Comparison of ENCODE assay signal across 16 cellular contexts in genomic region chr5:40258205-40258604, GRCh38.
DNase-seq lines count a peak whose midpoint lies in the region; FAIRE-seq and TF ChIP-seq lines count a peak whose summit lies in the region.
"Had no signal": no experiment of that assay in that cellular context is flagged by ENCODE, and none has a peak within 500 bp of the region (broad histone marks: within the 10 kb centered on the region; RNA-seq: fewer than 3 reads in every experiment).

No MANE protein-coding gene starts in this region.

- dilution Hi-C loops in endothelial cell of umbilical vein (cut with MboI; ENCODE audit: extremely low pct_ligation_motif_present, low sequenced_read_pairs) = no loop called here

- H3K9ac ChIP-seq in OCI-LY3 (ENCODE audit: low read length) (peak overlapping the region; percentile 24; the same call in 1 of the 2 replicates), endothelial cell of umbilical vein (replicated peaks; ENCODE audit: extremely low read depth, insufficient read depth, low read length) (no peak overlapping the region)

- POLR2A ChIA-PET in MCF 10A (lab: Yijun Ruan, JAX) (no interaction called here), endothelial cell of umbilical vein (lab: Charles Lee) (interaction anchor here (0.8 kb wide), 1 partner anchor 54 kb away, joined by 3 read pairs; no protein-coding TSS in a partner anchor), GM10248 (lab: Yijun Ruan, JAX) (no interaction called here)

- no peaks in the 10 kb centered on the region for H3K4me1 Mint-ChIP-seq in MCF 10A (ENCODE audit: insufficient read depth, unreplicated experiment)

- no TSS peak for BruUV-seq in MCF 10A (replicated peaks; lab: Mats Ljungman, UMichigan)
- BruUV-seq in endothelial cell of umbilical vein (replicated peaks; lab: Mats Ljungman, UMichigan) = no TSS peak

- H3K79me2 ChIP-seq in OCI-LY3 (ENCODE audit: low read length) (no peaks in the 10 kb centered on the region), endothelial cell of umbilical vein (ENCODE audit: control insufficient read depth, insufficient read depth, low read length) (no peaks in the 10 kb centered on the region)

- H3K4me2 ChIP-seq in OCI-LY3 (ENCODE audit: low read length) (peak overlapping the region; percentile 44), endothelial cell of umbilical vein (ENCODE audit: insufficient read depth, low read length) (peak overlapping the region; percentile 22)

- peak; percentile 81 for FAIRE-seq in endothelial cell of umbilical vein (lab: Jason Lieb, UNC)

- intact Hi-C loops in MCF 10A (cut with micrococcal nuclease) (loop anchor here (10.0 kb wide), 1 partner anchor 543 kb away; no protein-coding TSS in a partner anchor), breast epithelium (cut with DNase I; ENCODE audit: low total_unique reads) (no loop called here), endothelial cell of umbilical vein (cut with micrococcal nuclease) (no loop called here)

- H3K36me3 Mint-ChIP-seq in MCF 10A (ENCODE audit: insufficient read depth, unreplicated experiment) = no peaks in the 10 kb centered on the region

- 88% methylated on average over 1 of the region's 1 CpG for WGBS in thymus

- H3K4me1 ChIP-seq in breast epithelium (no peaks in the 10 kb centered on the region), OCI-LY3 (ENCODE audit: low read length) (peaks cover 11% of the 10 kb centered on the region), endothelial cell of umbilical vein (ENCODE audit: control insufficient read depth, extremely low read depth, insufficient read depth, low read length) (peaks cover 8% of the 10 kb centered on the region), thymus (ENCODE audit: control insufficient read depth, insufficient read depth, low read length) (no peaks in the 10 kb centered on the region)

- no peak overlapping the region for H3K27ac Mint-ChIP-seq in MCF 10A (ENCODE audit: low read depth, unreplicated experiment)

- H3K4me3 ChIP-seq in breast epithelium (no peak overlapping the region), OCI-LY3 (ENCODE audit: low read length) (peak overlapping the region; percentile 19; the same call in 1 of the 2 replicates), endothelial cell of umbilical vein (replicated peaks in 1 of 3; ENCODE audit: insufficient read depth in 1 of 3, low read depth in 1 of 3, low read length in 3 of 3) (no peak overlapping the region), thymus (ENCODE audit: low read length) (no peak overlapping the region)
- H3K4me3 ChIP-seq: mucosa of descending colon, tibial artery had no signal

- no peaks in the 10 kb centered on the region for H3K27me3 ChIP-seq in breast epithelium
- H3K27me3 ChIP-seq in OCI-LY3 (ENCODE audit: low read depth, low read length) = no peaks in the 10 kb centered on the region
- no peaks in the 10 kb centered on the region for H3K27me3 ChIP-seq in endothelial cell of umbilical vein (ENCODE audit: control insufficient read depth in 2 of 2, insufficient read depth in 2 of 2, low read length in 2 of 2)
- no peaks in the 10 kb centered on the region for H3K27me3 ChIP-seq in thymus (ENCODE audit: control insufficient read depth, insufficient read depth)
- H3K27me3 ChIP-seq: tibial artery had no signal

- H3K9me3 ChIP-seq in breast epithelium = no peaks in the 10 kb centered on the region
- H3K9me3 ChIP-seq in OCI-LY3 (ENCODE audit: insufficient read depth, low read length) = no peaks in the 10 kb centered on the region
- no peaks in the 10 kb centered on the region for H3K9me3 ChIP-seq in endothelial cell of umbilical vein (replicated peaks; ENCODE audit: control insufficient read depth, insufficient read depth, low read length)
- no peaks in the 10 kb centered on the region for H3K9me3 ChIP-seq in thymus (ENCODE audit: control insufficient read depth)
- H3K9me3 ChIP-seq: mucosa of descending colon, tibial artery had no signal

- TF ChIP-seq POLR2A in breast epithelium (IDR thresholded peaks at IDR 0.05) (no peak), endothelial cell of umbilical vein (IDR thresholded peaks at IDR 0.05; ENCODE audit: low read depth, low read length) (no peak)

- H3K4me3 Mint-ChIP-seq in MCF 10A (ENCODE audit: unreplicated experiment) = no peak overlapping the region

- H3K36me3 ChIP-seq in breast epithelium (no peaks in the 10 kb centered on the region), OCI-LY3 (replicated peaks; ENCODE audit: low read depth, low read length) (no peaks in the 10 kb centered on the region), endothelial cell of umbilical vein (ENCODE audit: control insufficient read depth in 2 of 2, extremely low read depth in 1 of 2, insufficient read depth in 2 of 2, low read length in 2 of 2) (no peaks in the 10 kb centered on the region), thymus (ENCODE audit: control insufficient read depth, insufficient read depth) (no peaks in the 10 kb centered on the region)
- H3K36me3 ChIP-seq: tibial artery had no signal

- H3K27me3 Mint-ChIP-seq in MCF 10A (ENCODE audit: insufficient read depth, unreplicated experiment) = no peaks in the 10 kb centered on the region

- no peaks in the 10 kb centered on the region for H4K20me1 ChIP-seq in OCI-LY3 (ENCODE audit: insufficient read depth, low read length)
- H4K20me1 ChIP-seq in endothelial cell of umbilical vein (replicated peaks; ENCODE audit: control insufficient read depth, extremely low read depth, insufficient read depth, low read length) = no peaks in the 10 kb centered on the region

- H3K9me3 Mint-ChIP-seq in MCF 10A (ENCODE audit: unreplicated experiment) = no peaks in the 10 kb centered on the region

- no peaks in the 10 kb centered on the region for H3K9me1 ChIP-seq in endothelial cell of umbilical vein (replicated peaks; ENCODE audit: control insufficient read depth, extremely low read depth, insufficient read depth, low read length)

- DNase-seq in MCF 10A (ENCODE audit: unreplicated experiment) (peak; percentile 44), breast epithelium (ENCODE audit: low spot score in 2 of 2) (no peak), endothelial cell of umbilical vein (ENCODE audit: low read depth, low spot score) (peak; percentile 71), NCI-H1436 treated with DMSO at 0.1 percent for 48 hours (lab: John Stamatoyannopoulos, UW) (no peak), GM10248 (ENCODE audit: extremely low spot score) (no peak)
- no peak for DNase-seq in stimulated activated CD4-positive, alpha-beta T cell treated with anti-CD3 and anti-CD28 coated beads, Interleukin-2, amount 100 ng/mL, for 48 hours
- DNase-seq: activated CD8-positive, alpha-beta memory T cell treated with anti-CD3 and anti-CD28 coated beads, Interleukin-2, amount 50 U/mL, for 48 hours; aorta; Karpas-422; mucosa of descending colon; NCI-H2081; posterior cingulate gyrus; stimulated activated CD4-positive, alpha-beta T cell treated with anti-CD3 and anti-CD28 coated beads, Interleukin-15, amount 100 ng/mL, for 24 hours; tibial artery had no signal

- TF ChIP-seq CTCF in MCF 10A (IDR thresholded peaks at IDR 0.05; ENCODE audit: unreplicated experiment) (no peak), breast epithelium (IDR thresholded peaks at IDR 0.05) (no peak), OCI-LY3 (IDR thresholded peaks at IDR 0.05; ENCODE audit: low read depth, low read length) (no peak), endothelial cell of umbilical vein (IDR thresholded peaks at IDR 0.05; ENCODE audit: extremely low read depth in 1 of 2, insufficient read depth in 1 of 2, low read depth in 1 of 2, low read length in 2 of 2) (no peak), GM10248 (IDR thresholded peaks at IDR 0.05; ENCODE audit: control extremely low read depth, extremely low read depth, low read depth, missing control alignments) (no peak)

- CTCF ChIA-PET in MCF 10A (lab: Yijun Ruan, JAX) = interaction anchor here (0.6 kb wide), 1 partner anchor 974 kb away, joined by 3 read pairs; no protein-coding TSS in a partner anchor
- CTCF ChIA-PET in endothelial cell of umbilical vein (lab: Charles Lee) = interaction anchor here (0.7 to 1.8 kb wide), 8 partner anchors 10 to 428 kb away, joined by 3 to 7 read pairs (median 3); no protein-coding TSS in a partner anchor
- CTCF ChIA-PET in GM10248 (lab: Yijun Ruan, JAX) = no interaction called here

- H3K27ac ChIP-seq in breast epithelium = no peak overlapping the region
- peak overlapping the region; percentile 26 for H3K27ac ChIP-seq in OCI-LY3 (ENCODE audit: low read length)
- no peak overlapping the region for H3K27ac ChIP-seq in endothelial cell of umbilical vein (ENCODE audit: insufficient read depth, low read depth, low read length)
- H3K27ac ChIP-seq in thymus (ENCODE audit: low read depth) = peak overlapping the region; percentile 2
- H3K27ac ChIP-seq: tibial artery had no signal

- peak overlapping the region; percentile 10; the same call in 1 of the 2 replicates for H2AFZ ChIP-seq in OCI-LY3 (ENCODE audit: low read depth, low read length)
- peak overlapping the region; percentile 63 for H2AFZ ChIP-seq in endothelial cell of umbilical vein (ENCODE audit: low read depth, low read length)

TF ChIP-seq in endothelial cell of umbilical vein, 7 proteins besides CTCF, POLR2A, EP300 and RAD21:
- TF ChIP-seq MYC (IDR thresholded peaks at IDR 0.05; ENCODE audit: low read depth, low read length) = no peak
- TF ChIP-seq FOS (IDR thresholded peaks at IDR 0.05; ENCODE audit: borderline replicate concordance, insufficient read depth, low read length) = no peak
- no peak for TF ChIP-seq POLR2AphosphoS5 (IDR thresholded peaks at IDR 0.05; ENCODE audit: insufficient read depth, low read depth, low read length)
- no peak for TF ChIP-seq EZH2 (IDR thresholded peaks at IDR 0.05; ENCODE audit: borderline replicate concordance, low read depth, low read length, severe bottlenecking)
- TF ChIP-seq JUN (IDR thresholded peaks at IDR 0.05; ENCODE audit: borderline replicate concordance, insufficient read depth, insufficient read length, low read depth) = no peak
- TF ChIP-seq GATA2 (IDR thresholded peaks at IDR 0.05; ENCODE audit: insufficient read depth, insufficient read length, low read depth, low read length) = no peak
- TF ChIP-seq MAX (IDR thresholded peaks at IDR 0.05; ENCODE audit: insufficient read depth, insufficient read length) = no peak

Comparison
In these comparisons a context has a peak if more than half of its experiments do, and no peak if none do; other contexts are left out.
1. DNase-seq: peak in MCF 10A (single experiment) and endothelial cell of umbilical vein (single experiment); none in breast epithelium (0 of 2), stimulated activated CD4-positive, alpha-beta T cell treated with anti-CD3 and anti-CD28 coated beads, Interleukin-2, amount 100 ng/mL, for 48 hours (0 of 2), NCI-H1436 treated with DMSO at 0.1 percent for 48 hours (single experiment) and GM10248 (single experiment).
2. H3K27ac ChIP-seq: peak in OCI-LY3 (single experiment) and thymus (single experiment); none in breast epithelium (0 of 2) and endothelial cell of umbilical vein (single experiment).